In the genomic region with DNA sequence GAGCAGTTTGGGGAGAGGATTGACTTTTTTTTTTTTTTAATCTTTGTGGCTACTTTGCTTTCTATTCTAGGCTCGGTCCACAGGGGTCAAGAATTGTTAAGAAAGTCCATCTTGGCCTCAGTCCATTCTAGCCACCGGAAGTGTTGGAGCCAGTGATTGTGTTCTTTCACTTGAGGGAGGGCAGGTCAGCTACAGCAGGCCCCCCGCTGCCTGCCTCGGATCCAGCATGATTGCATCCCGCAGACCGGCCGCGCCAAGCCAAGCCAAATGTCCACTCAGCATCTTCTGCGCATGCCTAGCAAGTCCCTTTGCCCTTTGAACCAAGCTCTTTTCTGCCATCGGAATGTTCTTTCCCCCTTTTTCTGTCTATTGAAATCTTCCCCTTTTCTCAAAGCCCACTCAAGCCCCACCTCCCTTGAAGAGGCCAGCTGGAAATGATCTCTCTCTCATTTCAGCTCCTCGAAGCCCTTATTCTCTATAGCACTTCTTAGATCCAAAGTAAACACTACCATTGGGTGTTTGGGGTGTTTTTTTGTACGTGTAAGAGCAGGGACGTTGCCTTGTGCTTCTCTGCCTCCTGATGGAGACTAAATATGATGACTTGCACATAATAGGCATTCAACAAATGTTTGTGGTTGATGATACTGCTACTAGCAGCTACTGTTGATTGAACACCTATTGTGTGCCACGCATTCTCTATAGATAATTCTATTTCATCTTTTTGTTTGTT, we compare ENCODE assay signal across 1 cellular context.
TF ChIP-seq lines count a peak whose summit lies in the region.

No MANE protein-coding gene starts in this region.

TF ChIP-seq in K562, 482 proteins besides CTCF, POLR2A, EP300 and RAD21 (continued from another document):
- TF ChIP-seq PRDM10 (IDR thresholded peaks at IDR 0.05; ENCODE audit: partially characterized antibody) (peak; percentile 90), ZNF316 (IDR thresholded peaks at IDR 0.05) (peak; percentile 86), POLR2G (IDR thresholded peaks at IDR 0.05; ENCODE audit: low read depth, low read length) (no peak), MAFG (tag; conservative IDR thresholded peaks at IDR 0.05) (peak; percentile 80), MAFK (IDR thresholded peaks at IDR 0.05; ENCODE audit: low read length) (peak; percentile 12; the same call in 1 of the 2 replicates), ZBED1 (IDR thresholded peaks at IDR 0.05) (no peak), SMAD1 (IDR thresholded peaks at IDR 0.05; ENCODE audit: low read depth, low read length, partially characterized antibody) (no peak), ARNT (IDR thresholded peaks at IDR 0.05) (no peak), FOXJ2 (tag; IDR thresholded peaks at IDR 0.05) (no peak), CAMTA2 (CRISPR knock-in tag; conservative IDR thresholded peaks at IDR 0.05) (no peak), ATF7 (IDR thresholded peaks at IDR 0.05) (0 out of 2 replicates have a peak, but pooled peaks have one; percentile 20), DNMT1 (IDR thresholded peaks at IDR 0.05) (no peak), C11orf30 (IDR thresholded peaks at IDR 0.05; ENCODE audit: low read depth) (peak; percentile 87), CEBPB (tag; IDR thresholded peaks at IDR 0.05) (no peak), NFE2 (IDR thresholded peaks at IDR 0.05; ENCODE audit: low read depth) (peak; percentile 36; the same call in 1 of the 2 replicates), SOX6 (IDR thresholded peaks at IDR 0.05) (no peak), SMAD3 (CRISPR knock-in tag; conservative IDR thresholded peaks at IDR 0.05) (no peak), NRF1 (conservative IDR thresholded peaks at IDR 0.05 in 1 of 2, IDR thresholded peaks at IDR 0.05 in 1 of 2) (peak; percentile 42; a peak in 3 of 4 replicates)
- TF ChIP-seq, protein P1, sequence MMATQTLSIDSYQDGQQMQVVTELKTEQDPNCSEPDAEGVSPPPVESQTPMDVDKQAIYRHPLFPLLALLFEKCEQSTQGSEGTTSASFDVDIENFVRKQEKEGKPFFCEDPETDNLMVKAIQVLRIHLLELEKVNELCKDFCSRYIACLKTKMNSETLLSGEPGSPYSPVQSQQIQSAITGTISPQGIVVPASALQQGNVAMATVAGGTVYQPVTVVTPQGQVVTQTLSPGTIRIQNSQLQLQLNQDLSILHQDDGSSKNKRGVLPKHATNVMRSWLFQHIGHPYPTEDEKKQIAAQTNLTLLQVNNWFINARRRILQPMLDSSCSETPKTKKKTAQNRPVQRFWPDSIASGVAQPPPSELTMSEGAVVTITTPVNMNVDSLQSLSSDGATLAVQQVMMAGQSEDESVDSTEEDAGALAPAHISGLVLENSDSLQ (IDR thresholded peaks at IDR 0.05), result no peak
- TF ChIP-seq, protein P2, sequence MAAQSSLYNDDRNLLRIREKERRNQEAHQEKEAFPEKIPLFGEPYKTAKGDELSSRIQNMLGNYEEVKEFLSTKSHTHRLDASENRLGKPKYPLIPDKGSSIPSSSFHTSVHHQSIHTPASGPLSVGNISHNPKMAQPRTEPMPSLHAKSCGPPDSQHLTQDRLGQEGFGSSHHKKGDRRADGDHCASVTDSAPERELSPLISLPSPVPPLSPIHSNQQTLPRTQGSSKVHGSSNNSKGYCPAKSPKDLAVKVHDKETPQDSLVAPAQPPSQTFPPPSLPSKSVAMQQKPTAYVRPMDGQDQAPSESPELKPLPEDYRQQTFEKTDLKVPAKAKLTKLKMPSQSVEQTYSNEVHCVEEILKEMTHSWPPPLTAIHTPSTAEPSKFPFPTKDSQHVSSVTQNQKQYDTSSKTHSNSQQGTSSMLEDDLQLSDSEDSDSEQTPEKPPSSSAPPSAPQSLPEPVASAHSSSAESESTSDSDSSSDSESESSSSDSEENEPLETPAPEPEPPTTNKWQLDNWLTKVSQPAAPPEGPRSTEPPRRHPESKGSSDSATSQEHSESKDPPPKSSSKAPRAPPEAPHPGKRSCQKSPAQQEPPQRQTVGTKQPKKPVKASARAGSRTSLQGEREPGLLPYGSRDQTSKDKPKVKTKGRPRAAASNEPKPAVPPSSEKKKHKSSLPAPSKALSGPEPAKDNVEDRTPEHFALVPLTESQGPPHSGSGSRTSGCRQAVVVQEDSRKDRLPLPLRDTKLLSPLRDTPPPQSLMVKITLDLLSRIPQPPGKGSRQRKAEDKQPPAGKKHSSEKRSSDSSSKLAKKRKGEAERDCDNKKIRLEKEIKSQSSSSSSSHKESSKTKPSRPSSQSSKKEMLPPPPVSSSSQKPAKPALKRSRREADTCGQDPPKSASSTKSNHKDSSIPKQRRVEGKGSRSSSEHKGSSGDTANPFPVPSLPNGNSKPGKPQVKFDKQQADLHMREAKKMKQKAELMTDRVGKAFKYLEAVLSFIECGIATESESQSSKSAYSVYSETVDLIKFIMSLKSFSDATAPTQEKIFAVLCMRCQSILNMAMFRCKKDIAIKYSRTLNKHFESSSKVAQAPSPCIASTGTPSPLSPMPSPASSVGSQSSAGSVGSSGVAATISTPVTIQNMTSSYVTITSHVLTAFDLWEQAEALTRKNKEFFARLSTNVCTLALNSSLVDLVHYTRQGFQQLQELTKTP (IDR thresholded peaks at IDR 0.05; ENCODE audit: low read depth in 1 of 2, partially characterized antibody in 2 of 2), result no peak
